ENCODE assay signal across 2 cellular contexts in genomic region chr5:1484416-1485319, GRCh38.
TF ChIP-seq lines count a peak whose summit lies in the region.

No MANE protein-coding gene starts in this region.

TF ChIP-seq in HepG2, 621 proteins besides CTCF, POLR2A, EP300 and RAD21:
- TF ChIP-seq ETV6 (CRISPR knock-in tag; conservative IDR thresholded peaks at IDR 0.05) (no peak), ZNF207 (IDR thresholded peaks at IDR 0.05; ENCODE audit: borderline replicate concordance) (no peak), AKAP8 (CRISPR knock-in tag; IDR thresholded peaks at IDR 0.05) (peak; percentile 61; the same call in 1 of the 2 replicates)

TF ChIP-seq in GM23338, 12 proteins besides CTCF, POLR2A, EP300 and RAD21:
- TF ChIP-seq EZH2phosphoT487 (IDR thresholded peaks at IDR 0.05; ENCODE audit: unreplicated experiment) (no peak), CREB1 (CRISPR knock-in tag; IDR thresholded peaks at IDR 0.05; ENCODE audit: low read depth) (no peak), ZNF331 (CRISPR knock-in tag; IDR thresholded peaks at IDR 0.05; ENCODE audit: low read depth) (no peak), JUNB (IDR thresholded peaks at IDR 0.05; ENCODE audit: unreplicated experiment) (no peak), ETS1 (IDR thresholded peaks at IDR 0.05) (no peak), POLR2AphosphoS5 (IDR thresholded peaks at IDR 0.05; ENCODE audit: low read depth) (no peak), ZNF114 (CRISPR knock-in tag; IDR thresholded peaks at IDR 0.05) (no peak), STAT1 (IDR thresholded peaks at IDR 0.05; ENCODE audit: unreplicated experiment) (no peak), REST (IDR thresholded peaks at IDR 0.05; ENCODE audit: unreplicated experiment) (no peak), NANOG (IDR thresholded peaks at IDR 0.05; ENCODE audit: borderline replicate concordance) (no peak), ZNF462 (CRISPR knock-in tag; IDR thresholded peaks at IDR 0.05) (no peak)
